In genomic region chr6:24730653-24731052, GRCh38 we compare ENCODE assay signal across 2 cellular contexts.
TF ChIP-seq lines count a peak whose summit lies in the region.

No MANE protein-coding gene starts in this region.

TF ChIP-seq in K562, 482 proteins besides CTCF, POLR2A, EP300 and RAD21:
- TF ChIP-seq TRIM24 (IDR thresholded peaks at IDR 0.05) (0 out of 4 replicates have a peak, but pooled peaks have one; percentile 12 to 25), TRIM28 (IDR thresholded peaks at IDR 0.05) (peak; percentile 44; the same call in 1 of the 2 replicates), ZNF431 (CRISPR knock-in tag; IDR thresholded peaks at IDR 0.05) (peak; percentile 98), ZFP36 (IDR thresholded peaks at IDR 0.05; ENCODE audit: low read depth, low read length, partially characterized antibody) (peak; percentile 40), ZEB2 (IDR thresholded peaks at IDR 0.05) (0 out of 2 replicates have a peak, but pooled peaks have one; percentile 23)

TF ChIP-seq in HepG2, 621 proteins besides CTCF, POLR2A, EP300 and RAD21:
- TF ChIP-seq ZNF431 (CRISPR knock-in tag; IDR thresholded peaks at IDR 0.05; ENCODE audit: borderline replicate concordance, low read depth), result peak; percentile 98
